2 cellular contexts compared by ENCODE assay signal in the genomic region with DNA sequence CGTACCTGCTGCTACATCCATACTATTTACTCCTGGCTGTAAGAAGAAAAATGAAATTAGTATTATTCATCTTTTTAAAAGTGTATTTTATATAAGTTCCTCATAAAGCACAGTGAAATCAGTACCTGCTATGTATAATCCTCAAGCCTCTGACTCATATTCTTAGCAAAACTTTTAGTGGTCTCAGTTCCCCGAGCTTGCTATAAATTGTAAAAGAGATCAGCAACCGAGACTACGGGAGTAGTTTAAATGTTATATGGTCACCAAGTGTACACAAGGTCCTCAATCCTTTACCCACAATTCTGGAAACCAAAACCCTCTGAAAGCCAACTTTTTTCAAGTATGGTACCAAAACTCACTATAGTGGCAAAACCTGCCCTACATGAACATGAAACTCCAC.
TF ChIP-seq lines count a peak whose summit lies in the region.

No MANE protein-coding gene starts in this region.

TF ChIP-seq in K562, 482 proteins besides CTCF, POLR2A, EP300 and RAD21:
- TF ChIP-seq, protein P1, sequence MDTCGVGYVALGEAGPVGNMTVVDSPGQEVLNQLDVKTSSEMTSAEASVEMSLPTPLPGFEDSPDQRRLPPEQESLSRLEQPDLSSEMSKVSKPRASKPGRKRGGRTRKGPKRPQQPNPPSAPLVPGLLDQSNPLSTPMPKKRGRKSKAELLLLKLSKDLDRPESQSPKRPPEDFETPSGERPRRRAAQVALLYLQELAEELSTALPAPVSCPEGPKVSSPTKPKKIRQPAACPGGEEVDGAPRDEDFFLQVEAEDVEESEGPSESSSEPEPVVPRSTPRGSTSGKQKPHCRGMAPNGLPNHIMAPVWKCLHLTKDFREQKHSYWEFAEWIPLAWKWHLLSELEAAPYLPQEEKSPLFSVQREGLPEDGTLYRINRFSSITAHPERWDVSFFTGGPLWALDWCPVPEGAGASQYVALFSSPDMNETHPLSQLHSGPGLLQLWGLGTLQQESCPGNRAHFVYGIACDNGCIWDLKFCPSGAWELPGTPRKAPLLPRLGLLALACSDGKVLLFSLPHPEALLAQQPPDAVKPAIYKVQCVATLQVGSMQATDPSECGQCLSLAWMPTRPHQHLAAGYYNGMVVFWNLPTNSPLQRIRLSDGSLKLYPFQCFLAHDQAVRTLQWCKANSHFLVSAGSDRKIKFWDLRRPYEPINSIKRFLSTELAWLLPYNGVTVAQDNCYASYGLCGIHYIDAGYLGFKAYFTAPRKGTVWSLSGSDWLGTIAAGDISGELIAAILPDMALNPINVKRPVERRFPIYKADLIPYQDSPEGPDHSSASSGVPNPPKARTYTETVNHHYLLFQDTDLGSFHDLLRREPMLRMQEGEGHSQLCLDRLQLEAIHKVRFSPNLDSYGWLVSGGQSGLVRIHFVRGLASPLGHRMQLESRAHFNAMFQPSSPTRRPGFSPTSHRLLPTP (IDR thresholded peaks at IDR 0.05; ENCODE audit: borderline replicate concordance, extremely low read depth, insufficient read length), result no peak
- TF ChIP-seq ZNF175 (CRISPR knock-in tag; IDR thresholded peaks at IDR 0.05; ENCODE audit: low read depth), result no peak
- no peak for TF ChIP-seq ETV1 (tag; conservative IDR thresholded peaks at IDR 0.05; ENCODE audit: low read depth)
- no peak for TF ChIP-seq SUPT5H (IDR thresholded peaks at IDR 0.05)
- TF ChIP-seq, protein P2, sequence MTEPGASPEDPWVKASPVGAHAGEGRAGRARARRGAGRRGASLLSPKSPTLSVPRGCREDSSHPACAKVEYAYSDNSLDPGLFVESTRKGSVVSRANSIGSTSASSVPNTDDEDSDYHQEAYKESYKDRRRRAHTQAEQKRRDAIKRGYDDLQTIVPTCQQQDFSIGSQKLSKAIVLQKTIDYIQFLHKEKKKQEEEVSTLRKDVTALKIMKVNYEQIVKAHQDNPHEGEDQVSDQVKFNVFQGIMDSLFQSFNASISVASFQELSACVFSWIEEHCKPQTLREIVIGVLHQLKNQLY (CRISPR knock-in tag; conservative IDR thresholded peaks at IDR 0.05), result no peak

TF ChIP-seq in HEK293T, 16 proteins besides CTCF, POLR2A, EP300 and RAD21:
- no peak for TF ChIP-seq TARDBP (IDR thresholded peaks at IDR 0.05)
- no peak for TF ChIP-seq ELF4 (IDR thresholded peaks at IDR 0.05)
- TF ChIP-seq FOXA1 (IDR thresholded peaks at IDR 0.05), result no peak
- no peak for TF ChIP-seq NFRKB (IDR thresholded peaks at IDR 0.05)
- no peak for TF ChIP-seq CTBP1 (IDR thresholded peaks at IDR 0.05; ENCODE audit: borderline replicate concordance)
- TF ChIP-seq ZNF384 (IDR thresholded peaks at IDR 0.05), result no peak
- TF ChIP-seq FOXK2 (IDR thresholded peaks at IDR 0.05), result no peak
- no peak for TF ChIP-seq SUZ12 (IDR thresholded peaks at IDR 0.05)
- no peak for TF ChIP-seq LEF1 (IDR thresholded peaks at IDR 0.05; ENCODE audit: borderline replicate concordance)
- TF ChIP-seq L3MBTL2 (conservative IDR thresholded peaks at IDR 0.05), result no peak
- no peak for TF ChIP-seq FOXM1 (IDR thresholded peaks at IDR 0.05; ENCODE audit: borderline replicate concordance)
- TF ChIP-seq HDGF (IDR thresholded peaks at IDR 0.05; ENCODE audit: borderline replicate concordance), result no peak
- TF ChIP-seq ARNT (IDR thresholded peaks at IDR 0.05), result no peak
- no peak for TF ChIP-seq SP1 (IDR thresholded peaks at IDR 0.05)
- no peak for TF ChIP-seq BHLHE40 (IDR thresholded peaks at IDR 0.05; ENCODE audit: borderline replicate concordance)
- TF ChIP-seq, protein P3, sequence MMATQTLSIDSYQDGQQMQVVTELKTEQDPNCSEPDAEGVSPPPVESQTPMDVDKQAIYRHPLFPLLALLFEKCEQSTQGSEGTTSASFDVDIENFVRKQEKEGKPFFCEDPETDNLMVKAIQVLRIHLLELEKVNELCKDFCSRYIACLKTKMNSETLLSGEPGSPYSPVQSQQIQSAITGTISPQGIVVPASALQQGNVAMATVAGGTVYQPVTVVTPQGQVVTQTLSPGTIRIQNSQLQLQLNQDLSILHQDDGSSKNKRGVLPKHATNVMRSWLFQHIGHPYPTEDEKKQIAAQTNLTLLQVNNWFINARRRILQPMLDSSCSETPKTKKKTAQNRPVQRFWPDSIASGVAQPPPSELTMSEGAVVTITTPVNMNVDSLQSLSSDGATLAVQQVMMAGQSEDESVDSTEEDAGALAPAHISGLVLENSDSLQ (IDR thresholded peaks at IDR 0.05), result no peak
